Comparison of ENCODE assay signal across 20 cellular contexts in genomic region chr1:199297901-199298300, GRCh38.
A peak's percentile ranks its signal among the peaks of the same experiment; 100 is the strongest.
DNase-seq lines count a peak whose midpoint lies in the region; FAIRE-seq and TF ChIP-seq lines count a peak whose summit lies in the region.
"Had no signal": no experiment of that assay in that cellular context is flagged by ENCODE, and none has a peak within 500 bp of the region (broad histone marks: within the 10 kb centered on the region; RNA-seq: fewer than 3 reads in every experiment).

No MANE protein-coding gene starts in this region.

- H3K27ac Mint-ChIP-seq in astrocyte (ENCODE audit: unreplicated experiment): no peak overlapping the region
- H3K27ac Mint-ChIP-seq: B cell, CD14-positive monocyte, IgD-negative memory B cell had no signal

- H3K4me1 Mint-ChIP-seq in astrocyte (ENCODE audit: low read depth, unreplicated experiment): peaks cover 14% of the 10 kb centered on the region
- H3K4me1 Mint-ChIP-seq: B cell, CD14-positive monocyte, IgD-negative memory B cell had no signal

- H3K56ac ChIP-seq in mesendoderm (ENCODE audit: low read length): no peak overlapping the region

- no peak overlapping the region for H2AFZ ChIP-seq in ACC112 (ENCODE audit: low read length, unreplicated experiment)
- no peak overlapping the region for H2AFZ ChIP-seq in astrocyte (ENCODE audit: low read depth, low read length)
- no peak overlapping the region for H2AFZ ChIP-seq in osteoblast (ENCODE audit: low read length)

- no peak overlapping the region for H3K4me3 Mint-ChIP-seq in astrocyte (ENCODE audit: unreplicated experiment)
- H3K4me3 Mint-ChIP-seq: B cell, CD14-positive monocyte, IgD-negative memory B cell had no signal

- H3K4me2 ChIP-seq in astrocyte (ENCODE audit: low read length) (peak overlapping the region; percentile 31), osteoblast (ENCODE audit: insufficient read depth, low read length) (no peak overlapping the region), mesendoderm (ENCODE audit: low read length) (no peak overlapping the region)

- no peaks in the 10 kb centered on the region for H3K79me1 ChIP-seq in mesendoderm (ENCODE audit: low read length)

- peak overlapping the region; percentile 76 for H3K27ac ChIP-seq in ACC112 (ENCODE audit: low read depth, low read length)
- H3K27ac ChIP-seq in astrocyte (ENCODE audit: low read depth, low read length): no peak overlapping the region
- H3K27ac ChIP-seq in osteoblast (ENCODE audit: low read depth, low read length): peak overlapping the region; percentile 68
- H3K27ac ChIP-seq in mesendoderm (ENCODE audit: low read depth, low read length): no peak overlapping the region

- no peak for TF ChIP-seq POLR2A in erythroblast (IDR thresholded peaks at IDR 0.05; ENCODE audit: low read length)

- no peaks in the 10 kb centered on the region for H3K36me3 Mint-ChIP-seq in astrocyte (ENCODE audit: low read depth, unreplicated experiment)
- H3K36me3 Mint-ChIP-seq: CD14-positive monocyte, IgD-negative memory B cell had no signal

- no peak overlapping the region for H2BK5ac ChIP-seq in mesendoderm (ENCODE audit: low read length)

- peak; percentile 6 for DNase-seq in NCI-H460 (ENCODE audit: extremely low read depth, low read depth)
- DNase-seq in astrocyte (ENCODE audit: low read depth): no peak
- no peak for DNase-seq in osteoblast (ENCODE audit: insufficient read length, low spot score, missing footprints)
- no peak for DNase-seq in erythroblast (lab: John Stamatoyannopoulos, UW)
- no peak for DNase-seq in mesendoderm
- no peak for DNase-seq in NCI-H2196 (lab: John Stamatoyannopoulos, UW; ENCODE audit: unreplicated experiment)
- DNase-seq: DMS53, GDM1, GOT3, NCI-H1694 treated with DMSO at 0.1 percent for 48 hours, NCI-H2081 treated with DMSO at 0.1 percent for 48 hours, NCI-H2171 treated with DMSO at 0.1 percent for 48 hours, NCI-H510A had no signal

- H3K4ac ChIP-seq in mesendoderm (ENCODE audit: low read depth, low read length): no peak overlapping the region

- no peaks in the 10 kb centered on the region for H3K27me3 Mint-ChIP-seq in astrocyte (ENCODE audit: low read depth, unreplicated experiment)
- H3K27me3 Mint-ChIP-seq: IgD-negative memory B cell had no signal

- H3K23ac ChIP-seq in mesendoderm (ENCODE audit: low read length): no peak overlapping the region

- no peaks in the 10 kb centered on the region for H3K9me3 ChIP-seq in astrocyte (ENCODE audit: insufficient read depth, low read depth, low read length)
- no peaks in the 10 kb centered on the region for H3K9me3 ChIP-seq in osteoblast (ENCODE audit: low read depth, low read length)

- H2AK5ac ChIP-seq in mesendoderm (ENCODE audit: low read length): no peak overlapping the region

- TF ChIP-seq CTCF in astrocyte (IDR thresholded peaks at IDR 0.05; ENCODE audit: insufficient read depth, low read depth, low read length) (no peak), osteoblast (IDR thresholded peaks at IDR 0.05; ENCODE audit: extremely low read depth, low read depth, low read length) (no peak)

- H4K5ac ChIP-seq in mesendoderm (ENCODE audit: low read length): no peak overlapping the region

- H3K9ac ChIP-seq in astrocyte (ENCODE audit: low read length): no peak overlapping the region
- H3K9ac ChIP-seq in mesendoderm (ENCODE audit: low read length): no peak overlapping the region

- no peak for FAIRE-seq in astrocyte (lab: Jason Lieb, UNC)
- FAIRE-seq: A204.1, GM18507, GM19239 had no signal

- H3K27me3 ChIP-seq in ACC112 (ENCODE audit: insufficient read depth, low read length) (no peaks in the 10 kb centered on the region), astrocyte (ENCODE audit: insufficient read depth, low read length) (no peaks in the 10 kb centered on the region), osteoblast (ENCODE audit: insufficient read depth, low read length) (no peaks in the 10 kb centered on the region), mesendoderm (ENCODE audit: insufficient read depth, low read length, poor library complexity) (no peaks in the 10 kb centered on the region)

- H3K36me3 ChIP-seq in ACC112 (ENCODE audit: insufficient read depth, low read length) (no peaks in the 10 kb centered on the region), astrocyte (ENCODE audit: insufficient read depth, low read length) (no peaks in the 10 kb centered on the region), osteoblast (ENCODE audit: insufficient read depth, low read length) (no peaks in the 10 kb centered on the region), mesendoderm (ENCODE audit: control insufficient read depth, insufficient read depth, low read length) (no peaks in the 10 kb centered on the region)

- H3K79me2 ChIP-seq in ACC112 (ENCODE audit: control insufficient read depth, insufficient read depth, low read length, unreplicated experiment) (no peaks in the 10 kb centered on the region), astrocyte (ENCODE audit: insufficient read depth, low read length) (no peaks in the 10 kb centered on the region), osteoblast (ENCODE audit: insufficient read depth, low read length) (no peaks in the 10 kb centered on the region), mesendoderm (ENCODE audit: control insufficient read depth, insufficient read depth, low read length) (no peaks in the 10 kb centered on the region)

- no peak overlapping the region for H2BK120ac ChIP-seq in mesendoderm (ENCODE audit: low read depth, low read length)

- peak overlapping the region; percentile 31; the same call in 1 of the 2 replicates for H3K4me3 ChIP-seq in ACC112 (ENCODE audit: low read depth, low read length)
- H3K4me3 ChIP-seq in astrocyte (ENCODE audit: insufficient read depth, low read depth, low read length): no peak overlapping the region
- H3K4me3 ChIP-seq in osteoblast (ENCODE audit: insufficient read depth, low read length): no peak overlapping the region
- no peak overlapping the region for H3K4me3 ChIP-seq in mesendoderm (ENCODE audit: low read length)

- H4K8ac ChIP-seq in mesendoderm (ENCODE audit: low read depth, low read length): no peak overlapping the region

- no peak overlapping the region for H2BK15ac ChIP-seq in mesendoderm (replicated peaks; ENCODE audit: low read depth)

- WGBS in mesendoderm (ENCODE audit: extremely low coverage, insufficient coverage, low lambda C conversion rate): no CpG with 5 or more reads among the region's 3 CpGs

- no peak overlapping the region for H3K18ac ChIP-seq in mesendoderm (ENCODE audit: low read length)

- H4K20me1 ChIP-seq in astrocyte (ENCODE audit: insufficient read depth, low read length) (no peaks in the 10 kb centered on the region), osteoblast (ENCODE audit: insufficient read depth, low read length) (no peaks in the 10 kb centered on the region)

- peaks cover 32% of the 10 kb centered on the region for H3K4me1 ChIP-seq in ACC112 (ENCODE audit: control insufficient read depth, insufficient read depth, low read length, unreplicated experiment)
- peaks cover 11% of the 10 kb centered on the region for H3K4me1 ChIP-seq in astrocyte (ENCODE audit: insufficient read depth, low read length)
- H3K4me1 ChIP-seq in osteoblast (ENCODE audit: insufficient read depth, low read length): peaks cover 26% of the 10 kb centered on the region
- no peaks in the 10 kb centered on the region for H3K4me1 ChIP-seq in mesendoderm (ENCODE audit: control insufficient read depth, low read depth, low read length)

- no peaks in the 10 kb centered on the region for H3K9me3 Mint-ChIP-seq in astrocyte (ENCODE audit: unreplicated experiment)
- H3K9me3 Mint-ChIP-seq: CD14-positive monocyte, IgD-negative memory B cell had no signal

Comparison
In these comparisons a context has a peak if more than half of its experiments do, and no peak if none do; other contexts are left out.
1. H3K27ac ChIP-seq: peak in ACC112 (single experiment) and osteoblast (single experiment); none in astrocyte (single experiment) and mesendoderm (single experiment).